ENCODE assay signal across 8 cellular contexts in the genomic region with DNA sequence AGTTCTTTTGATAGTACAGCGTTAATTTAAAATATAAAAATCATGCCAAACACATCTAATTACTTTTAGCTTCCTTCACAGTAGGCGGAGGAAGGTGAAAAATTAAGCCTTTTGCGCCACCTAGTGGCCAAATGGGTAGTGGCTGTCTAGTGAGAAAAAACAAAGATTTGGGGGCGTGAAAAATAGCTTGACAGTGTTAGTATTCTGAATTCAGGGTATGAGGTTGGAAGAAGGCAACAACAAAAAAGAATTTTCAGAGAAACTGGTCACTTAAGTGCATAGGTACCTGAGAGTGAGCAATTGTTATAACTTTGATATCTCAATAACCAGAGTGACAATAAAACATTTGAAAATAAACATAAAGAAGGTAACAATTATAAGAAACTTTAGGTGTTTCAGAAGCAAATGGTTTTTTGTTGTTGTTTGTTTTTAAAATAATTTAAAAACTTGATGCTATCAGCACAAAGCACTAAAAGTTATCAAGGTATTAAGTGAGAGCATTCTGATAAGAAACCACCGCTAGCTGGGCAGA. TPM values are rescaled to one million over a fixed set of nuclear protein-coding genes. Genes with fewer than 3 reads are reported as not detected.
DNase-seq lines count a peak whose midpoint lies in the region; ATAC-seq, FAIRE-seq and TF ChIP-seq lines count a peak whose summit lies in the region.

No MANE protein-coding gene starts in this region.

- intact Hi-C loops in activated T-helper 2 cell treated with anti-CD3 and anti-CD28 coated beads, Interferon-gamma antibody, Interleukin-2, Interleukin-4, amounts not matched to agents 10 μg/mL and 5 μg/mL and 100 μg/mL, durations not matched to agents 14 hours and 24 hours and 36 hours (cut with micrococcal nuclease), result loop anchor here (1.0 to 10.0 kb wide), 2 partner anchors 30 to 54 kb away; partner anchors contain the start of genes HLA-DOB and TAP2
- intact Hi-C loops in pancreas (cut with DNase I), result loop anchor here in 1 of 3 donors (5.0 kb wide), 1 partner anchor 41 kb away; no protein-coding TSS in a partner anchor

- no peak overlapping the region for H3K4me3 Mint-ChIP-seq in activated T-helper 2 cell treated with anti-CD3 and anti-CD28 coated beads, Interferon-gamma antibody, Interleukin-2, Interleukin-4, amounts not matched to agents 10 μg/mL and 5 μg/mL and 100 μg/mL, durations not matched to agents 14 hours and 24 hours and 36 hours (ENCODE audit: low read depth)
- no peak overlapping the region for H3K4me3 Mint-ChIP-seq in type B pancreatic cell

- 7 to 8% methylated on average over 5 of the region's 5 CpGs for WGBS in pancreas, 2 donors

- H3K4me1 ChIP-seq in SJCRH30 (no peaks in the 10 kb centered on the region), pancreas (no peaks in the 10 kb centered on the region)

- H3K27ac ChIP-seq in SJCRH30 (no peak overlapping the region), pancreas (no peak overlapping the region)

- H3K36me3 ChIP-seq in SJCRH30, result no peaks in the 10 kb centered on the region
- H3K36me3 ChIP-seq in pancreas, result no peaks in the 10 kb centered on the region

- H3K27me3 ChIP-seq in SJCRH30 (0 out of 2 replicates have a peak, but pooled peaks cover under 1% of the 10 kb centered on the region), pancreas (no peaks in the 10 kb centered on the region)

- no peaks in the 10 kb centered on the region for H3K9me3 Mint-ChIP-seq in activated T-helper 2 cell treated with anti-CD3 and anti-CD28 coated beads, Interferon-gamma antibody, Interleukin-2, Interleukin-4, amounts not matched to agents 10 μg/mL and 5 μg/mL and 100 μg/mL, durations not matched to agents 14 hours and 24 hours and 36 hours
- H3K9me3 Mint-ChIP-seq in type B pancreatic cell, result no peaks in the 10 kb centered on the region

- H3K27ac Mint-ChIP-seq in activated T-helper 2 cell treated with anti-CD3 and anti-CD28 coated beads, Interferon-gamma antibody, Interleukin-2, Interleukin-4, amounts not matched to agents 10 μg/mL and 5 μg/mL and 100 μg/mL, durations not matched to agents 14 hours and 24 hours and 36 hours, result no peak overlapping the region
- no peak overlapping the region for H3K27ac Mint-ChIP-seq in type B pancreatic cell

- peak; percentile 84 to 94 (median 91) for TF ChIP-seq CTCF in pancreas (IDR thresholded peaks at IDR 0.05)
- TF ChIP-seq CTCF in type B pancreatic cell (conservative IDR thresholded peaks at IDR 0.05), result peak; percentile 98

- no peaks in the 10 kb centered on the region for H3K9me3 ChIP-seq in SJCRH30 (replicated peaks)
- no peaks in the 10 kb centered on the region for H3K9me3 ChIP-seq in pancreas

- peaks cover 24% of the 10 kb centered on the region for H3K36me3 Mint-ChIP-seq in activated T-helper 2 cell treated with anti-CD3 and anti-CD28 coated beads, Interferon-gamma antibody, Interleukin-2, Interleukin-4, amounts not matched to agents 10 μg/mL and 5 μg/mL and 100 μg/mL, durations not matched to agents 14 hours and 24 hours and 36 hours (ENCODE audit: low read depth)
- H3K36me3 Mint-ChIP-seq in type B pancreatic cell, result no peaks in the 10 kb centered on the region

- no peak overlapping the region for H3K4me3 ChIP-seq in SJCRH30
- H3K4me3 ChIP-seq in pancreas, result no peak overlapping the region

- peaks cover 40% of the 10 kb centered on the region for H3K4me1 Mint-ChIP-seq in activated T-helper 2 cell treated with anti-CD3 and anti-CD28 coated beads, Interferon-gamma antibody, Interleukin-2, Interleukin-4, amounts not matched to agents 10 μg/mL and 5 μg/mL and 100 μg/mL, durations not matched to agents 14 hours and 24 hours and 36 hours (ENCODE audit: low read depth)
- no peaks in the 10 kb centered on the region for H3K4me1 Mint-ChIP-seq in type B pancreatic cell (ENCODE audit: unreplicated experiment)

- DNase-seq in DMS79 treated with DMSO at 0.1 percent for 48 hours (lab: John Stamatoyannopoulos, UW) (peak; percentile 60), KG1 (lab: John Stamatoyannopoulos, UW) (peak; percentile 85), SJCRH30 (peak; percentile 60 to 85), foreskin melanocyte (peak; percentile 66), pancreas (peak in 5 of 6 donors; percentile 59 to 91 (median 76)), type B pancreatic cell (ENCODE audit: extremely low spot score, unreplicated experiment) (no peak)
- peak; percentile 76 for DNase-seq in activated T-helper 2 cell treated with anti-CD3 and anti-CD28 coated beads, Interferon-gamma antibody, Interleukin-2, Interleukin-4, amounts not matched to agents 10 μg/mL and 5 μg/mL and 100 μg/mL, durations not matched to agents 14 hours and 24 hours and 36 hours (ENCODE audit: low spot score)

- ATAC-seq in pancreas, result peak; percentile 72 to 92 (median 90)
- no peak for ATAC-seq in HG03442 (IDR thresholded peaks at IDR 0.05; ENCODE audit: unreplicated experiment)

- H3K27me3 Mint-ChIP-seq in activated T-helper 2 cell treated with anti-CD3 and anti-CD28 coated beads, Interferon-gamma antibody, Interleukin-2, Interleukin-4, amounts not matched to agents 10 μg/mL and 5 μg/mL and 100 μg/mL, durations not matched to agents 14 hours and 24 hours and 36 hours (ENCODE audit: low read depth), result no peaks in the 10 kb centered on the region
- peaks cover 66% of the 10 kb centered on the region for H3K27me3 Mint-ChIP-seq in type B pancreatic cell

- FAIRE-seq in pancreas (lab: Jason Lieb, UNC), result peak; percentile 93

RNA-seq across cellular contexts. Expression of gene PSMB9, which starts 14.3 kb away (rescaled TPM):
- total RNA-seq in SJCRH30 (2014; rRNA removed; shearing (Covaris generic)), result 0.18 TPM in 1 of 2 replicates, not detected in the other
- 262 and 265 TPM in 2 replicates for total RNA-seq in activated T-helper 2 cell treated with anti-CD3 and anti-CD28 coated beads, Interferon-gamma antibody, Interleukin-2, Interleukin-4, amounts not matched to agents 10 μg/mL and 5 μg/mL and 100 μg/mL, durations not matched to agents 14 hours and 24 hours and 36 hours
- total RNA-seq in pancreas (10 to 100 TPM in 2 of 6 donors, 1 to 10 TPM in 4; 5.1 to 18.1 (median 5.8) TPM), type B pancreatic cell (ENCODE audit: low replicate concordance) (5.7 and 16.9 TPM in 2 replicates)
- 10 to 100 TPM in 1 of 2 donors, 1 to 10 TPM in 1; 8.3 to 13.7 TPM for polyA plus RNA-seq in pancreas

RNA-seq across cellular contexts. Expression of gene TAP1, which starts 14.8 kb away (rescaled TPM):
- total RNA-seq in SJCRH30 (2014; rRNA removed; shearing (Covaris generic)), result 0.43 and 0.81 TPM in 2 replicates
- 276 and 278 TPM in 2 replicates for total RNA-seq in activated T-helper 2 cell treated with anti-CD3 and anti-CD28 coated beads, Interferon-gamma antibody, Interleukin-2, Interleukin-4, amounts not matched to agents 10 μg/mL and 5 μg/mL and 100 μg/mL, durations not matched to agents 14 hours and 24 hours and 36 hours
- total RNA-seq in pancreas (10 to 100 TPM in 5 of 6 donors, 1 to 10 TPM in 1; 7.8 to 32.1 (median 11.6) TPM), type B pancreatic cell (ENCODE audit: low replicate concordance) (16.7 and 38.4 TPM in 2 replicates)
- 10 to 100 TPM; 18.8 to 28.5 TPM for polyA plus RNA-seq in pancreas

RNA-seq across cellular contexts. Expression of gene PSMB8, which starts 24.5 kb away (rescaled TPM):
- total RNA-seq in SJCRH30 (2014; rRNA removed; shearing (Covaris generic)), result 0.18 and 0.33 TPM in 2 replicates
- 352 and 368 TPM in 2 replicates for total RNA-seq in activated T-helper 2 cell treated with anti-CD3 and anti-CD28 coated beads, Interferon-gamma antibody, Interleukin-2, Interleukin-4, amounts not matched to agents 10 μg/mL and 5 μg/mL and 100 μg/mL, durations not matched to agents 14 hours and 24 hours and 36 hours
- 10 to 100 TPM in 5 of 6 donors, 1 to 10 TPM in 1; 7.4 to 40.2 (median 11.8) TPM for total RNA-seq in pancreas
- polyA plus RNA-seq in pancreas, result 10 to 100 TPM; 27.9 to 35.2 TPM
- total RNA-seq in type B pancreatic cell (ENCODE audit: low replicate concordance), result 17.3 and 36.8 TPM in 2 replicates

RNA-seq across cellular contexts. Expression of gene TAP2, which starts 29.8 kb away (rescaled TPM):
- total RNA-seq in SJCRH30 (2014; rRNA removed; shearing (Covaris generic)), result 17.1 and 17.4 TPM in 2 replicates
- 142 and 162 TPM in 2 replicates for total RNA-seq in activated T-helper 2 cell treated with anti-CD3 and anti-CD28 coated beads, Interferon-gamma antibody, Interleukin-2, Interleukin-4, amounts not matched to agents 10 μg/mL and 5 μg/mL and 100 μg/mL, durations not matched to agents 14 hours and 24 hours and 36 hours
- total RNA-seq in pancreas (10 to 100 TPM in 4 of 6 donors, 1 to 10 TPM in 2; 5.0 to 23.1 (median 12.2) TPM), type B pancreatic cell (ENCODE audit: low replicate concordance) (22.0 and 49.7 TPM in 2 replicates)
- 10 to 100 TPM in 1 of 2 donors, 1 to 10 TPM in 1; 8.8 to 16.9 TPM for polyA plus RNA-seq in pancreas

RNA-seq across cellular contexts. Expression of gene HLA-DOB, which starts 51.5 kb away (rescaled TPM):
- total RNA-seq in SJCRH30 (2014; rRNA removed; shearing (Covaris generic)), result 0.10 and 0.28 TPM in 2 replicates
- total RNA-seq in activated T-helper 2 cell treated with anti-CD3 and anti-CD28 coated beads, Interferon-gamma antibody, Interleukin-2, Interleukin-4, amounts not matched to agents 10 μg/mL and 5 μg/mL and 100 μg/mL, durations not matched to agents 14 hours and 24 hours and 36 hours, result 3.1 and 3.6 TPM in 2 replicates
- total RNA-seq in pancreas (under 1 TPM in 2 of 6 donors, not detected in 4; 0.21 to 0.87 TPM), type B pancreatic cell (ENCODE audit: low replicate concordance) (0.88 TPM in 1 of 2 replicates, not detected in the other)
- under 1 TPM; 0.38 to 0.53 TPM for polyA plus RNA-seq in pancreas

Comparison
In these comparisons a context has a peak if more than half of its experiments do, and no peak if none do; other contexts are left out.
1. RNA of gene PSMB9, which starts 14.3 kb away (total RNA-seq): 262 to 265 TPM in activated T-helper 2 cell treated with anti-CD3 and anti-CD28 coated beads, Interferon-gamma antibody, Interleukin-2, Interleukin-4, amounts not matched to agents 10 μg/mL and 5 μg/mL and 100 μg/mL, durations not matched to agents 14 hours and 24 hours and 36 hours; 5.1 to 18.1 TPM in pancreas, 5.7 to 16.9 TPM in type B pancreatic cell and 0.18 TPM in SJCRH30; every median in the first group is over 10 times any median in the second.